ENCODE assay signal across 8 cellular contexts in genomic region chr3:131526801-131527347, GRCh38. TPM values are rescaled to one million over a fixed set of nuclear protein-coding genes. Genes with fewer than 3 reads are reported as not detected.
DNase-seq lines count a peak whose midpoint lies in the region; ATAC-seq, FAIRE-seq and TF ChIP-seq lines count a peak whose summit lies in the region.

No MANE protein-coding gene starts in this region.

- TF ChIP-seq POLR2A in prostate gland (IDR thresholded peaks at IDR 0.05) (no peak), GM12892 (IDR thresholded peaks at IDR 0.05; ENCODE audit: low read depth, low read length) (no peak)

- WGBS in prostate gland, result 18% methylated on average over 36 of the region's 37 CpGs

- no peak for FAIRE-seq in HTR-8/SVneo (lab: Jason Lieb, UNC)
- FAIRE-seq in GM12892 (lab: Jason Lieb, UNC), result no peak

- no peaks in the 10 kb centered on the region for H3K36me3 ChIP-seq in SJCRH30
- H3K36me3 ChIP-seq in prostate gland, result no peaks in the 10 kb centered on the region

- H3K4me3 ChIP-seq in SJCRH30 (peak overlapping the region; percentile 36), prostate gland (peak overlapping the region in 1 of 2 donors; percentile 10)

- TF ChIP-seq CTCF in GM20000 (IDR thresholded peaks at IDR 0.05; ENCODE audit: extremely low read depth, missing control alignments), result peak; percentile 4
- peak in 2 of 4 experiments; percentile 11 for TF ChIP-seq CTCF in prostate gland (IDR thresholded peaks at IDR 0.05)

- H3K4me1 ChIP-seq in SJCRH30, result no peaks in the 10 kb centered on the region
- no peaks in the 10 kb centered on the region for H3K4me1 ChIP-seq in prostate gland (replicated peaks)

- intact Hi-C loops in head of caudate nucleus (cut with DNase I) (no loop called here), prostate gland (cut with DNase I) (no loop called here)

- H3K27ac ChIP-seq in SJCRH30 (no peak overlapping the region), prostate gland (no peak overlapping the region)

- peak; percentile 21 for DNase-seq in GM20000 (ENCODE audit: low spot score)
- DNase-seq in SJCRH30, result peak; percentile 50 to 55
- peak in 34 of 42 donors; percentile 4 to 58 (median 28) for DNase-seq in head of caudate nucleus
- peak; percentile 5 for DNase-seq in prostate gland (ENCODE audit: low spot score)
- DNase-seq in HTR-8/SVneo (ENCODE audit: insufficient read length, low spot score), result no peak
- DNase-seq in GM12892 (ENCODE audit: insufficient read length), result no peak

- H3K27me3 ChIP-seq in SJCRH30 (0 out of 2 replicates have a peak, but pooled peaks cover 3% of the 10 kb centered on the region), prostate gland (replicated peaks; ENCODE audit: insufficient read depth) (no peaks in the 10 kb centered on the region)

- ATAC-seq in HG03135 (IDR thresholded peaks at IDR 0.05; ENCODE audit: unreplicated experiment), result no peak
- ATAC-seq in HG03520 (IDR thresholded peaks at IDR 0.05; ENCODE audit: unreplicated experiment), result no peak

- H3K9me3 ChIP-seq in SJCRH30 (replicated peaks), result no peaks in the 10 kb centered on the region
- no peaks in the 10 kb centered on the region for H3K9me3 ChIP-seq in prostate gland

RNA-seq across cellular contexts. Expression of gene MRPL3, which starts 24.1 kb away (rescaled TPM):
- total RNA-seq in SJCRH30 (2014; rRNA removed; shearing (Covaris generic)), result 191 and 209 TPM in 2 replicates
- 10 to 100 TPM; 73.0 to 90.8 TPM for total RNA-seq in prostate gland
- polyA plus RNA-seq in GM12892 (2012; ENCODE audit: missing spikeins), result 127 TPM

Comparison
In these comparisons a context has a peak if more than half of its experiments do, and no peak if none do; other contexts are left out.
1. DNase-seq: peak in GM20000 (single experiment), SJCRH30 (2 of 2), head of caudate nucleus (34 of 42) and prostate gland (single experiment); none in HTR-8/SVneo (single experiment) and GM12892 (single experiment).